32 cellular contexts compared by ENCODE assay signal in genomic region chr10:15045380-15045779, GRCh38. TPM values are rescaled to one million over a fixed set of nuclear protein-coding genes. Genes with fewer than 3 reads are reported as not detected.
A peak's percentile ranks its signal among the peaks of the same experiment; 100 is the strongest.
DNase-seq lines count a peak whose midpoint lies in the region; ATAC-seq, FAIRE-seq and TF ChIP-seq lines count a peak whose summit lies in the region.
"Had no signal": no experiment of that assay in that cellular context is flagged by ENCODE, and none has a peak within 500 bp of the region (broad histone marks: within the 10 kb centered on the region; RNA-seq: fewer than 3 reads in every experiment).

No MANE protein-coding gene starts in this region.

- dilution Hi-C loops in keratinocyte (cut with MboI; ENCODE audit: extremely low pct_ligation_motif_present, low sequenced_read_pairs), result no loop called here

- H3K4me1 Mint-ChIP-seq in WTC11, result peaks cover 16% of the 10 kb centered on the region

- H3K36me3 ChIP-seq in HUES64 (ENCODE audit: insufficient read depth, low read length) (no peaks in the 10 kb centered on the region), keratinocyte (ENCODE audit: control insufficient read depth in 2 of 2, extremely low read depth in 1 of 2, insufficient read depth in 2 of 2, low read length in 2 of 2) (no peaks in the 10 kb centered on the region)
- H3K36me3 ChIP-seq: cardiac muscle cell, colonic mucosa, lower lobe of right lung had no signal

- CTCF ChIA-PET in WTC11 (lab: Charles Lee), result interaction anchor here (0.9 kb wide), 1 partner anchor 10 kb away, joined by 3 read pairs; no protein-coding TSS in a partner anchor

- no peak overlapping the region for H3K4me3 ChIP-seq in GM12865 (ENCODE audit: low read depth, low read length)
- H3K4me3 ChIP-seq in HUES64 (ENCODE audit: low read length), result no peak overlapping the region
- H3K4me3 ChIP-seq in keratinocyte (ENCODE audit: control insufficient read depth in 2 of 3, extremely low read depth in 1 of 3, insufficient read depth in 2 of 3, low read depth in 1 of 3, low read length in 3 of 3), result no peak overlapping the region
- H3K4me3 ChIP-seq: cardiac muscle cell, colonic mucosa, lower lobe of right lung, PC-9 had no signal

- H3K36me3 Mint-ChIP-seq in WTC11, result no peaks in the 10 kb centered on the region
- H3K36me3 Mint-ChIP-seq: CD8-positive, alpha-beta memory T cell had no signal

- no peaks in the 10 kb centered on the region for H3K27me3 Mint-ChIP-seq in WTC11 (ENCODE audit: low read depth)
- H3K27me3 Mint-ChIP-seq: activated naive CD8-positive, alpha-beta T cell treated with anti-CD3 and anti-CD28 coated beads for 36 hours; T-helper 17 cell had no signal

- H3K9me1 ChIP-seq in keratinocyte (ENCODE audit: control insufficient read depth, extremely low read depth, insufficient read depth, low read length), result no peaks in the 10 kb centered on the region

- 87% methylated on average over 1 of the region's 1 CpG for WGBS in HUES64

- H2AFZ ChIP-seq in keratinocyte (ENCODE audit: control insufficient read depth, low read length), result peak overlapping the region; percentile 33
- H2AFZ ChIP-seq: PC-9 had no signal

- H3K27me3 ChIP-seq in HUES64 (ENCODE audit: insufficient read depth, low read length) (no peaks in the 10 kb centered on the region), keratinocyte (ENCODE audit: control insufficient read depth, extremely low read depth, insufficient read depth, low read length) (no peaks in the 10 kb centered on the region)
- H3K27me3 ChIP-seq: cardiac muscle cell, colonic mucosa, foreskin keratinocyte had no signal

- H3K9ac ChIP-seq in HUES64 (ENCODE audit: low read depth, low read length) (no peak overlapping the region), keratinocyte (ENCODE audit: control insufficient read depth, extremely low read depth, insufficient read depth, low read length) (no peak overlapping the region)

- POLR2A ChIA-PET in WTC11 (lab: Charles Lee), result no interaction called here

- no peaks in the 10 kb centered on the region for H4K20me1 ChIP-seq in keratinocyte (ENCODE audit: control insufficient read depth, extremely low read depth, insufficient read depth, low read length)

- H3K9me3 Mint-ChIP-seq in WTC11, result peaks cover 4% of the 10 kb centered on the region; the same call in 1 of the 2 replicates
- H3K9me3 Mint-ChIP-seq: CD8-positive, alpha-beta memory T cell had no signal

- no peaks in the 10 kb centered on the region for H3K9me3 ChIP-seq in HUES64 (ENCODE audit: insufficient read depth, low read depth, low read length)
- no peaks in the 10 kb centered on the region for H3K9me3 ChIP-seq in keratinocyte (ENCODE audit: control insufficient read depth, low read depth, low read length)
- H3K9me3 ChIP-seq: colonic mucosa, lower lobe of right lung had no signal

- no peaks in the 10 kb centered on the region for H3K79me2 ChIP-seq in keratinocyte (ENCODE audit: control insufficient read depth, insufficient read depth, low read length)

- peak; percentile 43 for DNase-seq in GM12865 (ENCODE audit: low read depth)
- no peak for DNase-seq in WTC11 (ENCODE audit: low spot score)
- DNase-seq in keratinocyte (ENCODE audit: low read depth, low spot score), result no peak
- no peak for DNase-seq in GM03348 (ENCODE audit: low spot score)
- DNase-seq in NCI-H1694 treated with DMSO at 0.1 percent for 48 hours (lab: John Stamatoyannopoulos, UW), result no peak
- no peak for DNase-seq in NCI-H1417 (lab: John Stamatoyannopoulos, UW)
- DNase-seq: activated effector memory CD4-positive, alpha-beta T cell treated with Interleukin-2 at 50 U/mL for 16 hours; activated naive CD8-positive, alpha-beta T cell treated with anti-CD3 and anti-CD28 coated beads for 36 hours; anterior cingulate cortex; CD8-positive, alpha-beta memory T cell; colonic mucosa; DMS 273 treated with DMSO at 0.1 percent for 48 hours; effector CD8-positive, alpha-beta T cell; EL; head of caudate nucleus; lower lobe of right lung; NCI-H1694; NCI-H510A; occipital lobe; PC-9; stimulated activated CD4-positive, alpha-beta T cell treated with anti-CD3 and anti-CD28 coated beads, Interleukin-4, amount 100 ng/mL, for 4 hours; T-helper 17 cell had no signal

- H3K4me3 Mint-ChIP-seq in WTC11, result no peak overlapping the region
- H3K4me3 Mint-ChIP-seq: activated naive CD8-positive, alpha-beta T cell treated with anti-CD3 and anti-CD28 coated beads for 36 hours; CD8-positive, alpha-beta memory T cell; natural killer cell treated with Interleukin-12 subunit alpha and Interleukin-12 subunit beta and Interleukin-15 and Interleukin-18, amount 100 ng/mL, for 72 hours; T-helper 17 cell had no signal

- no peak for FAIRE-seq in keratinocyte (lab: Jason Lieb, UNC)
- FAIRE-seq: HepG2 had no signal

- H3K4me1 ChIP-seq in HUES64 (ENCODE audit: insufficient read depth, low read length) (no peaks in the 10 kb centered on the region; the same call in 1 of the 2 replicates), keratinocyte (ENCODE audit: control insufficient read depth, extremely low read depth, insufficient read depth, low read length) (peaks cover 11% of the 10 kb centered on the region)
- H3K4me1 ChIP-seq: colonic mucosa, lower lobe of right lung had no signal

- H3K4me2 ChIP-seq in keratinocyte (ENCODE audit: control insufficient read depth, extremely low read depth, insufficient read depth, low read depth, low read length), result no peak overlapping the region
- H3K4me2 ChIP-seq: PC-9 had no signal

- TF ChIP-seq CTCF in GM12865 (IDR thresholded peaks at IDR 0.05; ENCODE audit: insufficient read depth, low read depth, low read length, missing control alignments), result no peak
- TF ChIP-seq CTCF in WTC11 (IDR thresholded peaks at IDR 0.05), result no peak
- TF ChIP-seq CTCF in keratinocyte (optimal IDR thresholded peaks at IDR 0.05 in 1 of 3, IDR thresholded peaks at IDR 0.05 in 1 of 3, conservative IDR thresholded peaks at IDR 0.05 in 1 of 3; ENCODE audit: extremely low read depth in 1 of 3, insufficient read depth in 2 of 3, low read length in 3 of 3), result no peak

- H3K27ac Mint-ChIP-seq in WTC11, result no peak overlapping the region; the same call in 1 of the 2 replicates
- H3K27ac Mint-ChIP-seq: activated naive CD8-positive, alpha-beta T cell treated with anti-CD3 and anti-CD28 coated beads for 36 hours; T-helper 17 cell had no signal

- H3K27ac ChIP-seq in HUES64 (ENCODE audit: low read depth, low read length) (peak overlapping the region; percentile 27; the same call in 1 of the 2 replicates), keratinocyte (ENCODE audit: control insufficient read depth, insufficient read depth, low read length) (no peak overlapping the region)
- H3K27ac ChIP-seq: cardiac muscle cell, colonic mucosa, foreskin keratinocyte, lower lobe of right lung, PC-9 had no signal

- ATAC-seq in WTC11 (peak; percentile 62), GM19467 (IDR thresholded peaks at IDR 0.05; ENCODE audit: unreplicated experiment) (no peak)
- ATAC-seq: foreskin keratinocyte; HepG2; lower lobe of right lung; natural killer cell treated with Interleukin-12 subunit alpha and Interleukin-12 subunit beta and Interleukin-15 and Interleukin-18, amount 100 ng/mL, for 72 hours; Right ventricle myocardium inferior; SK-N-SH treated with all-trans-retinoic acid at 6 μM for 48 hours; T-helper 17 cell had no signal

TF ChIP-seq in WTC11, 78 proteins besides CTCF, POLR2A, EP300 and RAD21 (continues in another document):
- no peak for TF ChIP-seq NR3C1 (CRISPR knock-in tag; conservative IDR thresholded peaks at IDR 0.05; ENCODE audit: low read depth)
- TF ChIP-seq NR1H2 (CRISPR knock-in tag; IDR thresholded peaks at IDR 0.05), result no peak
- no peak for TF ChIP-seq PREB (CRISPR knock-in tag; IDR thresholded peaks at IDR 0.05; ENCODE audit: borderline replicate concordance)

RNA-seq across cellular contexts. Expression of gene OLAH, which starts 1.6 kb away (rescaled TPM):
- not detected for polyA plus RNA-seq in HUES64 (2013, experiment 1 of 2)
- not detected for polyA plus RNA-seq in HUES64 (2013, experiment 2 of 2)
- not detected in 3 replicates for total RNA-seq in WTC11 (2021)
- polyA plus RNA-seq in keratinocyte, result 0.31 to 0.54 TPM (median 0.40 TPM) in 3 replicates
- polyA plus RNA-seq in keratinocyte (2011; ENCODE audit: low read depth), result not detected
- 0.21 and 0.22 TPM in 2 replicates for polyA plus RNA-seq in keratinocyte (2011; cell fraction: cytosol; rRNA removed)
- polyA plus RNA-seq in keratinocyte (2011; cell fraction: nucleus; rRNA removed), result 0.24 and 0.57 TPM in 2 replicates
- 0.28 and 0.55 TPM in 2 replicates for polyA plus RNA-seq in keratinocyte (2012; ENCODE audit: low replicate concordance)
- 0.16 to 0.33 TPM in 2 of 3 replicates, not detected in the other for polyA minus RNA-seq in keratinocyte
- polyA minus RNA-seq in keratinocyte (2011; cell fraction: cytosol; rRNA and poly(A)+ RNA removed), result not detected
- not detected in 2 replicates for polyA minus RNA-seq in keratinocyte (2011; cell fraction: nucleus; rRNA and poly(A)+ RNA removed)
- total RNA-seq: cardiac muscle cell; CD8-positive, alpha-beta memory T cell; colonic mucosa; foreskin keratinocyte; HepG2; mononuclear cell; PC-9; ureter had no signal
- polyA plus RNA-seq: cardiac muscle cell; CD8-positive, alpha-beta memory T cell had no signal

RNA-seq across cellular contexts. Expression of gene ACBD7, which starts 43.2 kb away (rescaled TPM):
- polyA plus RNA-seq in HUES64 (2013, experiment 1 of 2), result 10.5 TPM
- polyA plus RNA-seq in HUES64 (2013, experiment 2 of 2), result 15.0 TPM
- total RNA-seq in WTC11 (2021), result 10.0 to 13.9 TPM (median 12.5 TPM) in 3 replicates
- 0.08 to 0.20 TPM in 2 of 3 replicates, not detected in the other for polyA plus RNA-seq in keratinocyte
- polyA plus RNA-seq in keratinocyte (2011; ENCODE audit: low read depth), result not detected
- 0.05 and 0.09 TPM in 2 replicates for polyA plus RNA-seq in keratinocyte (2011; cell fraction: cytosol; rRNA removed)
- not detected in 2 replicates for polyA plus RNA-seq in keratinocyte (2011; cell fraction: nucleus; rRNA removed)
- 0.10 TPM in 1 of 2 replicates, not detected in the other for polyA plus RNA-seq in keratinocyte (2012; ENCODE audit: low replicate concordance)
- polyA minus RNA-seq in keratinocyte, result 0.26 TPM in 1 of 3 replicates, not detected in the others
- polyA minus RNA-seq in keratinocyte (2011; cell fraction: cytosol; rRNA and poly(A)+ RNA removed), result not detected
- polyA minus RNA-seq in keratinocyte (2011; cell fraction: nucleus; rRNA and poly(A)+ RNA removed), result not detected in 2 replicates
- total RNA-seq: lower lobe of right lung, Right ventricle myocardium inferior had no signal
- polyA plus RNA-seq: CD8-positive, alpha-beta memory T cell; foreskin keratinocyte had no signal

RNA-seq across cellular contexts. Expression of gene RPP38, which starts 51.8 kb away (rescaled TPM):
- polyA plus RNA-seq in HUES64 (2013, experiment 1 of 2), result 26.2 TPM
- 25.2 TPM for polyA plus RNA-seq in HUES64 (2013, experiment 2 of 2)
- total RNA-seq in WTC11 (2021), result 18.5 to 20.9 TPM (median 20.1 TPM) in 3 replicates
- 27.6 to 46.0 TPM (median 32.4 TPM) in 3 replicates for polyA plus RNA-seq in keratinocyte
- 56.8 TPM for polyA plus RNA-seq in keratinocyte (2011; ENCODE audit: low read depth)
- polyA plus RNA-seq in keratinocyte (2011; cell fraction: cytosol; rRNA removed), result 39.0 and 54.1 TPM in 2 replicates
- polyA plus RNA-seq in keratinocyte (2011; cell fraction: nucleus; rRNA removed), result 32.5 and 36.8 TPM in 2 replicates
- 24.5 and 26.3 TPM in 2 replicates for polyA plus RNA-seq in keratinocyte (2012; ENCODE audit: low replicate concordance)
- polyA minus RNA-seq in keratinocyte, result 10.6 to 14.9 TPM (median 14.4 TPM) in 3 replicates
- 15.2 TPM for polyA minus RNA-seq in keratinocyte (2011; cell fraction: cytosol; rRNA and poly(A)+ RNA removed)
- 4.0 and 8.5 TPM in 2 replicates for polyA minus RNA-seq in keratinocyte (2011; cell fraction: nucleus; rRNA and poly(A)+ RNA removed)
